ENCODE assay signal across 8 cellular contexts in genomic region chr6:134123666-134124208, GRCh38.
DNase-seq lines count a peak whose midpoint lies in the region; ATAC-seq and TF ChIP-seq lines count a peak whose summit lies in the region.

No MANE protein-coding gene starts in this region.

- no peaks in the 10 kb centered on the region for H3K4me1 ChIP-seq in NT2/D1 (ENCODE audit: insufficient read depth, insufficient read length)
- peaks cover 11% of the 10 kb centered on the region for H3K4me1 ChIP-seq in mammary epithelial cell (ENCODE audit: insufficient read depth, low read length)
- H3K4me1 ChIP-seq in uterus, result no peaks in the 10 kb centered on the region

- dilution Hi-C loops in mammary epithelial cell (cut with HindIII; ENCODE audit: low sequenced_read_pairs), result loop anchor here (5.0 kb wide), 1 partner anchor 699 kb away; no protein-coding TSS in a partner anchor

- no peak overlapping the region for H3K27ac Mint-ChIP-seq in activated naive CD4-positive, alpha-beta T cell treated with anti-CD3 and anti-CD28 coated beads, Interleukin-2, amount 10 ng/mL, durations not matched to agents 7 days and 5 days

- H4K20me1 ChIP-seq in mammary epithelial cell (ENCODE audit: insufficient read depth, low read length), result no peaks in the 10 kb centered on the region

- no TSS peak for BruUV-seq in mammary epithelial cell (replicated peaks; lab: Mats Ljungman, UMichigan)

- no peaks in the 10 kb centered on the region for H3K36me3 ChIP-seq in NT2/D1 (ENCODE audit: insufficient read depth, insufficient read length, low read length)
- no peaks in the 10 kb centered on the region for H3K36me3 ChIP-seq in mammary epithelial cell (ENCODE audit: insufficient read depth, low read length)
- no peaks in the 10 kb centered on the region for H3K36me3 ChIP-seq in uterus

- H2AFZ ChIP-seq in mammary epithelial cell (ENCODE audit: low read depth, low read length), result peak overlapping the region; percentile 63

- H3K4me3 ChIP-seq in NT2/D1 (ENCODE audit: insufficient read length, low read depth) (no peak overlapping the region), mammary epithelial cell (replicated peaks in 1 of 3; ENCODE audit: insufficient read depth in 1 of 3, low read depth in 2 of 3, low read length in 3 of 3) (no peak overlapping the region), uterus (no peak overlapping the region)

- no peaks in the 10 kb centered on the region for H3K27me3 ChIP-seq in NT2/D1 (ENCODE audit: insufficient read depth, insufficient read length)
- no peaks in the 10 kb centered on the region for H3K27me3 ChIP-seq in mammary epithelial cell (ENCODE audit: insufficient read depth, low read length)
- H3K27me3 ChIP-seq in uterus, result no peaks in the 10 kb centered on the region

- intact Hi-C loops in mammary epithelial cell (cut with micrococcal nuclease), result loop anchor here (1.0 to 5.0 kb wide), 3 partner anchors 12 to 700 kb away; no protein-coding TSS in a partner anchor
- intact Hi-C loops in uterus (cut with DNase I; ENCODE audit: low total_unique reads), result no loop called here

- H3K9me3 ChIP-seq in NT2/D1 (ENCODE audit: insufficient read depth, low read length), result no peaks in the 10 kb centered on the region
- no peaks in the 10 kb centered on the region for H3K9me3 ChIP-seq in mammary epithelial cell (replicated peaks; ENCODE audit: insufficient read depth, low read length)
- no peaks in the 10 kb centered on the region for H3K9me3 ChIP-seq in uterus

- H3K4me2 ChIP-seq in mammary epithelial cell (ENCODE audit: insufficient read depth, low read depth, low read length), result no peak overlapping the region

- peaks cover 5% of the 10 kb centered on the region for H3K27me3 Mint-ChIP-seq in activated naive CD4-positive, alpha-beta T cell treated with anti-CD3 and anti-CD28 coated beads, Interleukin-2, amount 10 ng/mL, durations not matched to agents 7 days and 5 days

- in situ Hi-C loops in mammary epithelial cell (cut with MboI; ENCODE audit: low sequenced_read_pairs in 2 of 2), result no loop called here

- no peaks in the 10 kb centered on the region for H3K36me3 Mint-ChIP-seq in activated naive CD4-positive, alpha-beta T cell treated with anti-CD3 and anti-CD28 coated beads, Interleukin-2, amount 10 ng/mL, durations not matched to agents 7 days and 5 days

- CTCF ChIA-PET in activated naive CD4-positive, alpha-beta T cell treated with anti-CD3 and anti-CD28 coated beads, Interleukin-2, amount 10 ng/mL, durations not matched to agents 7 days and 5 days (lab: Charles Lee), result interaction anchor here (0.6 to 5.1 kb wide), 26 partner anchors 8 to 817 kb away, joined by 3 to 41 read pairs (median 3); no protein-coding TSS in a partner anchor
- CTCF ChIA-PET in mammary epithelial cell (lab: Charles Lee; ENCODE audit: low non-redundant PET), result interaction anchor here (0.6 to 0.8 kb wide), 3 partner anchors 839 to 1311 kb away, joined by 3 to 5 read pairs (median 4); no protein-coding TSS in a partner anchor

- DNase-seq in activated naive CD4-positive, alpha-beta T cell treated with Interleukin-2 at 50 U/mL for 16 hours, result peak; percentile 9
- no peak for DNase-seq in activated naive CD4-positive, alpha-beta T cell treated with anti-CD3 and anti-CD28 coated beads, Interleukin-2, amount 10 ng/mL, durations not matched to agents 7 days and 5 days
- DNase-seq in HT1080 (ENCODE audit: low read depth), result peak; percentile 74
- DNase-seq in NT2/D1 (ENCODE audit: low read depth, low spot score), result peak; percentile 38
- DNase-seq in mammary epithelial cell, result peak; percentile 80
- DNase-seq in left kidney (ENCODE audit: low read depth, low spot score), result peak; percentile 86
- DNase-seq in uterus, result no peak

- no peak for ATAC-seq in GM19467 (IDR thresholded peaks at IDR 0.05; ENCODE audit: unreplicated experiment)

- WGBS in mammary epithelial cell (ENCODE audit: low coverage, missing lambda C conversion rate), result 18% methylated on average over 5 of the region's 5 CpGs

- peak; percentile 60 to 82 for TF ChIP-seq CTCF in mammary epithelial cell (conservative IDR thresholded peaks at IDR 0.05 in 1 of 2, IDR thresholded peaks at IDR 0.05 in 1 of 2; ENCODE audit: extremely low read depth in 1 of 2, insufficient read depth in 1 of 2, low read depth in 1 of 2, low read length in 2 of 2)
- peak; percentile 51 to 63 (median 54) for TF ChIP-seq CTCF in uterus (IDR thresholded peaks at IDR 0.05)

- no peak overlapping the region for H3K27ac ChIP-seq in mammary epithelial cell (ENCODE audit: insufficient read depth, low read depth, low read length)
- no peak overlapping the region for H3K27ac ChIP-seq in uterus

- H3K79me2 ChIP-seq in mammary epithelial cell (ENCODE audit: insufficient read depth, low read length), result no peaks in the 10 kb centered on the region

- no peak for TF ChIP-seq POLR2A in uterus (IDR thresholded peaks at IDR 0.05)

- no peak overlapping the region for H3K4me3 Mint-ChIP-seq in activated naive CD4-positive, alpha-beta T cell treated with anti-CD3 and anti-CD28 coated beads, Interleukin-2, amount 10 ng/mL, durations not matched to agents 7 days and 5 days

- H3K9me3 Mint-ChIP-seq in activated naive CD4-positive, alpha-beta T cell treated with anti-CD3 and anti-CD28 coated beads, Interleukin-2, amount 10 ng/mL, durations not matched to agents 7 days and 5 days, result no peaks in the 10 kb centered on the region

- H3K9ac ChIP-seq in NT2/D1 (ENCODE audit: insufficient read length, low read depth) (no peak overlapping the region), mammary epithelial cell (ENCODE audit: insufficient read depth, low read length) (no peak overlapping the region)

- H3K4me1 Mint-ChIP-seq in activated naive CD4-positive, alpha-beta T cell treated with anti-CD3 and anti-CD28 coated beads, Interleukin-2, amount 10 ng/mL, durations not matched to agents 7 days and 5 days, result no peaks in the 10 kb centered on the region

Comparison
In these comparisons a context has a peak if more than half of its experiments do, and no peak if none do; other contexts are left out.
1. DNase-seq: peak in activated naive CD4-positive, alpha-beta T cell treated with Interleukin-2 at 50 U/mL for 16 hours (single experiment), HT1080 (single experiment), NT2/D1 (single experiment), mammary epithelial cell (single experiment) and left kidney (single experiment); none in activated naive CD4-positive, alpha-beta T cell treated with anti-CD3 and anti-CD28 coated beads, Interleukin-2, amount 10 ng/mL, durations not matched to agents 7 days and 5 days (single experiment) and uterus (0 of 2).